Comparison of ENCODE assay signal across 11 cellular contexts in the genomic region with DNA sequence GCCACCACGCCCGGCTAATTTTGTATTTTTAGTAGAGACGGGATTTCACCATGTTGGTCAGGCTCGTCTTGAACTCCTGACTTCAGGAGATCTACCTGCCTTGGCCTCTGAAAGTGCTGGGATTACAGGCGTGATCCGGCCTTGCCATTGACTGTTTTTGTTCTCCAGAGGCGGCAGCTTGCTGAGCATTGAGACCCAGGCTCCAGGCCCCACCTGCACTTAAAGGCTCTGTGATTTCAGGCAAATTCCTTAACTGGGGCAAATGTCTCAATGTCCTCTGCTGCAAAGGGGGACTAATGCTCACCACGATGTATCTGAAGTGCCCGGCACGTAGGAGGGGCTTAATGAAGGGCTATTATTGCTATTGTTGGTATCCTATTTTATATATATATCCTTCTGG. TPM values are rescaled to one million over a fixed set of nuclear protein-coding genes. Genes with fewer than 3 reads are reported as not detected.
DNase-seq lines count a peak whose midpoint lies in the region; TF ChIP-seq lines count a peak whose summit lies in the region.
"Had no signal": no experiment of that assay in that cellular context is flagged by ENCODE, and none has a peak within 500 bp of the region (broad histone marks: within the 10 kb centered on the region; RNA-seq: fewer than 3 reads in every experiment).

No MANE protein-coding gene starts in this region.

- TF ChIP-seq CTCF in mammary epithelial cell (conservative IDR thresholded peaks at IDR 0.05 in 1 of 2, IDR thresholded peaks at IDR 0.05 in 1 of 2; ENCODE audit: extremely low read depth in 1 of 2, insufficient read depth in 1 of 2, low read depth in 1 of 2, low read length in 2 of 2) = no peak

- H4K20me1 ChIP-seq in mammary epithelial cell (ENCODE audit: insufficient read depth, low read length) = no peaks in the 10 kb centered on the region

- CTCF ChIA-PET in mammary epithelial cell (lab: Charles Lee; ENCODE audit: low non-redundant PET) = no interaction called here

- H3K9ac ChIP-seq in mammary epithelial cell (ENCODE audit: insufficient read depth, low read length) (no peak overlapping the region), subcutaneous abdominal adipose tissue (ENCODE audit: low read length in 5 of 5) (no peak overlapping the region)

- intact Hi-C loops in activated CD4-positive, alpha-beta T cell treated with anti-CD3 and anti-CD28 coated beads, Interleukin-2, amount 10 ng/mL, durations not matched to agents 24 days and 14 days (cut with micrococcal nuclease) = loop anchor here (5.0 kb wide), 1 partner anchor 171 kb away; the partner anchor contains the start of genes ACTR1A and SUFU
- intact Hi-C loops in mammary epithelial cell (cut with micrococcal nuclease) = no loop called here

- H3K79me2 ChIP-seq in mammary epithelial cell (ENCODE audit: insufficient read depth, low read length) = no peaks in the 10 kb centered on the region

- H3K4me1 ChIP-seq in mammary epithelial cell (ENCODE audit: insufficient read depth, low read length) (peaks cover 50% of the 10 kb centered on the region), muscle layer of duodenum (ENCODE audit: control insufficient read depth in 1 of 2, insufficient read depth in 2 of 2, low read length in 2 of 2) (peaks cover 30 to 42% of the 10 kb centered on the region in 2 donors), subcutaneous abdominal adipose tissue (ENCODE audit: control insufficient read depth in 5 of 5, insufficient read depth in 5 of 5, low read length in 5 of 5) (peaks cover 10 to 58% (median 42%) of the 10 kb centered on the region in 5 donors)

- in situ Hi-C loops in mammary epithelial cell (cut with MboI; ENCODE audit: low sequenced_read_pairs in 2 of 2) = no loop called here

- H3K27me3 Mint-ChIP-seq in activated CD4-positive, alpha-beta T cell treated with anti-CD3 and anti-CD28 coated beads, Interleukin-2, amount 10 ng/mL, durations not matched to agents 24 days and 14 days = no peaks in the 10 kb centered on the region

- no peaks in the 10 kb centered on the region for H3K36me3 Mint-ChIP-seq in activated CD4-positive, alpha-beta T cell treated with anti-CD3 and anti-CD28 coated beads, Interleukin-2, amount 10 ng/mL, durations not matched to agents 24 days and 14 days (ENCODE audit: low read depth)

- dilution Hi-C loops in mammary epithelial cell (cut with HindIII; ENCODE audit: low sequenced_read_pairs) = no loop called here

- H3K36me3 ChIP-seq in mammary epithelial cell (ENCODE audit: insufficient read depth, low read length) (no peaks in the 10 kb centered on the region), muscle layer of duodenum (ENCODE audit: control insufficient read depth in 1 of 2, insufficient read depth in 2 of 2, low read length in 2 of 2) (no peaks in the 10 kb centered on the region), subcutaneous abdominal adipose tissue (ENCODE audit: control insufficient read depth in 5 of 5, insufficient read depth in 5 of 5, low read length in 5 of 5) (no peaks in the 10 kb centered on the region)

- BruUV-seq in mammary epithelial cell (replicated peaks; lab: Mats Ljungman, UMichigan) = no TSS peak

- peaks cover 28% of the 10 kb centered on the region for H3K4me1 Mint-ChIP-seq in activated CD4-positive, alpha-beta T cell treated with anti-CD3 and anti-CD28 coated beads, Interleukin-2, amount 10 ng/mL, durations not matched to agents 24 days and 14 days

- 71% methylated on average over 10 of the region's 10 CpGs for WGBS in mammary epithelial cell (ENCODE audit: low coverage, missing lambda C conversion rate)

- H3K9me3 ChIP-seq in mammary epithelial cell (replicated peaks; ENCODE audit: insufficient read depth, low read length) = no peaks in the 10 kb centered on the region
- H3K9me3 ChIP-seq in muscle layer of duodenum (ENCODE audit: control insufficient read depth in 1 of 2, low read length in 2 of 2) = no peaks in the 10 kb centered on the region
- no peaks in the 10 kb centered on the region for H3K9me3 ChIP-seq in subcutaneous abdominal adipose tissue (ENCODE audit: control insufficient read depth in 5 of 5, low read length in 5 of 5)

- DNase-seq in activated CD4-positive, alpha-beta T cell treated with anti-CD3 and anti-CD28 coated beads, Interleukin-2, amount 10 ng/mL, durations not matched to agents 24 days and 14 days = peak; percentile 56
- DNase-seq in activated CD4-positive, alpha-beta T cell treated with anti-CD3 and anti-CD28 coated beads, Interleukin-2, amount 50 U/mL, for 1 hour = no peak
- DNase-seq in mammary epithelial cell (no peak), NAMALWA (ENCODE audit: low spot score) (no peak), activated gamma-delta T cell (lab: John Stamatoyannopoulos, UW) (no peak)
- no peak for DNase-seq in effector CD8-positive, alpha-beta T cell (lab: John Stamatoyannopoulos, UW)
- DNase-seq: activated naive CD4-positive, alpha-beta T cell treated with Interleukin-2 at 50 U/mL for 16 hours; NCI-H1436; OCI-M1 had no signal

- H3K4me3 ChIP-seq in mammary epithelial cell (replicated peaks in 1 of 3; ENCODE audit: insufficient read depth in 1 of 3, low read depth in 2 of 3, low read length in 3 of 3) (no peak overlapping the region), muscle layer of duodenum (ENCODE audit: low read depth in 1 of 2, low read length in 2 of 2) (peak overlapping the region in 1 of 2 donors; percentile 60), subcutaneous abdominal adipose tissue (ENCODE audit: low read depth in 1 of 5, low read length in 5 of 5) (peak overlapping the region in 2 of 5 donors; percentile 54 to 63)

- H3K27me3 ChIP-seq in mammary epithelial cell (ENCODE audit: insufficient read depth, low read length) = no peaks in the 10 kb centered on the region
- H3K27me3 ChIP-seq in muscle layer of duodenum (ENCODE audit: low read depth, low read length) = no peaks in the 10 kb centered on the region
- no peaks in the 10 kb centered on the region for H3K27me3 ChIP-seq in subcutaneous abdominal adipose tissue (ENCODE audit: control insufficient read depth in 5 of 5, insufficient read depth in 4 of 5, low read length in 5 of 5)

- H2AFZ ChIP-seq in mammary epithelial cell (ENCODE audit: low read depth, low read length) = peak overlapping the region; percentile 96

- no peak overlapping the region for H3K27ac Mint-ChIP-seq in activated CD4-positive, alpha-beta T cell treated with anti-CD3 and anti-CD28 coated beads, Interleukin-2, amount 10 ng/mL, durations not matched to agents 24 days and 14 days

- H3K4me2 ChIP-seq in mammary epithelial cell (ENCODE audit: insufficient read depth, low read depth, low read length) = no peak overlapping the region

- H3K9me3 Mint-ChIP-seq in activated CD4-positive, alpha-beta T cell treated with anti-CD3 and anti-CD28 coated beads, Interleukin-2, amount 10 ng/mL, durations not matched to agents 24 days and 14 days = no peaks in the 10 kb centered on the region

- H3K27ac ChIP-seq in mammary epithelial cell (ENCODE audit: insufficient read depth, low read depth, low read length) (peak overlapping the region; percentile 35), muscle layer of duodenum (ENCODE audit: low read length) (peak overlapping the region; percentile 89), subcutaneous abdominal adipose tissue (ENCODE audit: low read depth, low read length) (peak overlapping the region; percentile 65)

- peak overlapping the region; percentile 76 for H3K4me3 Mint-ChIP-seq in activated CD4-positive, alpha-beta T cell treated with anti-CD3 and anti-CD28 coated beads, Interleukin-2, amount 10 ng/mL, durations not matched to agents 24 days and 14 days

RNA-seq across cellular contexts. Expression of gene TRIM8, which starts 29.0 kb away (rescaled TPM):
- 85.5 and 85.7 TPM in 2 replicates for total RNA-seq in activated CD4-positive, alpha-beta T cell treated with anti-CD3 and anti-CD28 coated beads, Interleukin-2, amount 10 ng/mL, durations not matched to agents 24 days and 14 days
- total RNA-seq in mammary epithelial cell = 10 to 100 TPM; 36.8 to 87.0 TPM
- 61.1 TPM for polyA plus RNA-seq in mammary epithelial cell
- 82.4 TPM for polyA minus RNA-seq in mammary epithelial cell

RNA-seq across cellular contexts. Expression of gene ARL3, which starts 41.0 kb away (rescaled TPM):
- 6.3 and 6.4 TPM in 2 replicates for total RNA-seq in activated CD4-positive, alpha-beta T cell treated with anti-CD3 and anti-CD28 coated beads, Interleukin-2, amount 10 ng/mL, durations not matched to agents 24 days and 14 days
- total RNA-seq in mammary epithelial cell = 1 to 10 TPM; 2.3 to 8.7 TPM
- 7.8 TPM for polyA plus RNA-seq in mammary epithelial cell
- 0.83 TPM for polyA minus RNA-seq in mammary epithelial cell

RNA-seq across cellular contexts. Expression of gene SFXN2, which starts 41.2 kb away (rescaled TPM):
- total RNA-seq in activated CD4-positive, alpha-beta T cell treated with anti-CD3 and anti-CD28 coated beads, Interleukin-2, amount 10 ng/mL, durations not matched to agents 24 days and 14 days = 38.7 TPM in 2 replicates
- total RNA-seq in mammary epithelial cell = 10 to 100 TPM in 1 of 2 donors, under 1 TPM in 1; 0.83 to 10.9 TPM
- polyA plus RNA-seq in mammary epithelial cell = 10.2 TPM
- polyA minus RNA-seq in mammary epithelial cell = 8.5 TPM

Comparison
In these comparisons a context has a peak if more than half of its experiments do, and no peak if none do; other contexts are left out.
1. H3K27ac ChIP-seq: peak in every context shown above with its lines; median percentile 89 in muscle layer of duodenum; 65 in subcutaneous abdominal adipose tissue; 35 in mammary epithelial cell.